Comparison of ENCODE assay signal across 24 cellular contexts in the genomic region with DNA sequence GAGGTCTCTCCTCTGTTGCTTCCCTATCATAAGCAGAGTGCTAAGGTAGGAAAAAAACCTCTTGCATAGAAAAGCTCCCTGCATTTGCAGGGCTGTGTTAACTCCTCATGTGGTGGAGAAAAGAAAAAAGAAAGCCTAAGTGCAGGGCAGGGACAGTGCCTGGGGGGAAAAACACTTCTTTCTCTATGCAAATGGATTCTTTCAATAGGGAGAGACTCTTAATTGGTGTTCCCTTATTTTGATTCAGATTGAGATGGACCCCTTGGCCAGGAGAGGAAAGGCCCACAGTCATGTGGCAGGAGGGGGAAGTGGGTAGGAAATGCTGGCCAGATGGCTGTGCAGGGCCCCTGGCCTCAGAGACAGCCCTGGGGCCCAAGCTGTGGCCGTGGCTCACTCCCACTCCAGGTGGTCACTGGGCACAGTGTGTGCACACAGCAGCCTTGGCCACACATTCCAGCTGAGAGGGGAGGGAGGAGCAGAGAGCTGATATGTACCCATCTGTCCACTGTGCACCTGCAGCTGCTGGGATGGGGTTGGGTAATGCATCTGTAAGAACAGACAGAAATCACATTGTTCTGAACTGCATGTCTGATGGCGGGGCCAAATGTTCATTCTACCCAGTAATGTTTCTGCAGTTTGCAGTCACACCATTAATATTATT.
"Had no signal": no experiment of that assay in that cellular context is flagged by ENCODE, and none has a peak within 500 bp of the region (broad histone marks: within the 10 kb centered on the region; RNA-seq: fewer than 3 reads in every experiment).

No MANE protein-coding gene starts in this region.

- H3K27ac Mint-ChIP-seq: activated CD4-positive, alpha-beta T cell treated with anti-CD3 and anti-CD28 coated beads, Interleukin-2, amount 10 ng/mL, durations not matched to agents 7 days and 5 days; activated CD8-positive, alpha-beta memory T cell treated with anti-CD3 and anti-CD28 coated beads, Interleukin-2, amount 10 ng/mL, durations not matched to agents 7 days and 5 days; activated CD8-positive, alpha-beta T cell treated with anti-CD3 and anti-CD28 coated beads for 36 hours; activated naive CD4-positive, alpha-beta T cell treated with anti-CD3 and anti-CD28 coated beads, Interleukin-2, amount 10 ng/mL, durations not matched to agents 7 days and 5 days; mesothelial cell of epicardium; naive thymus-derived CD8-positive, alpha-beta T cell; neural progenitor cell had no signal

- H3K4me3 Mint-ChIP-seq: activated CD4-positive, alpha-beta T cell treated with anti-CD3 and anti-CD28 coated beads, Interleukin-2, amount 10 ng/mL, durations not matched to agents 7 days and 5 days; activated CD8-positive, alpha-beta memory T cell treated with anti-CD3 and anti-CD28 coated beads, Interleukin-2, amount 10 ng/mL, durations not matched to agents 7 days and 5 days; activated CD8-positive, alpha-beta T cell treated with anti-CD3 and anti-CD28 coated beads for 36 hours; activated naive CD4-positive, alpha-beta T cell treated with anti-CD3 and anti-CD28 coated beads, Interleukin-2, amount 10 ng/mL, durations not matched to agents 7 days and 5 days; mesothelial cell of epicardium; naive thymus-derived CD8-positive, alpha-beta T cell; neural progenitor cell had no signal

- DNase-seq: activated CD4-positive, alpha-beta T cell treated with anti-CD3 and anti-CD28 coated beads, Interleukin-2, amount 10 ng/mL, durations not matched to agents 7 days and 5 days; activated CD4-positive, CD25-positive, alpha-beta regulatory T cell treated with anti-CD3 and anti-CD28 coated beads, Interleukin-2, amount 50 U/mL, for 72 hours; activated CD8-positive, alpha-beta memory T cell treated with anti-CD3 and anti-CD28 coated beads, Interleukin-2, amount 10 ng/mL, durations not matched to agents 7 days and 5 days; activated CD8-positive, alpha-beta T cell treated with anti-CD3 and anti-CD28 coated beads for 36 hours; activated effector memory CD4-positive, alpha-beta T cell treated with anti-CD3 and anti-CD28 coated beads, Interleukin-2, amount 50 U/mL, for 16 hours; activated naive CD4-positive, alpha-beta T cell treated with anti-CD3 and anti-CD28 coated beads, Interleukin-2, amount 10 ng/mL, durations not matched to agents 7 days and 5 days; activated T-cell treated with anti-CD3 and anti-CD28 coated beads for 4 hours; amygdala; esophagus squamous epithelium; gastrocnemius medialis; heart left ventricle; left ventricle myocardium inferior; naive thymus-derived CD8-positive, alpha-beta T cell; spleen; stimulated activated CD4-positive, alpha-beta T cell treated with anti-CD3 and anti-CD28 coated beads, Interleukin-4, amount 100 ng/mL, for 1 hour; stimulated activated naive CD4-positive, alpha-beta T cell; testis; trophoblast cell had no signal

- H3K9ac ChIP-seq: neural progenitor cell had no signal

- H3K4me1 Mint-ChIP-seq: activated CD4-positive, alpha-beta T cell treated with anti-CD3 and anti-CD28 coated beads, Interleukin-2, amount 10 ng/mL, durations not matched to agents 7 days and 5 days; activated CD8-positive, alpha-beta memory T cell treated with anti-CD3 and anti-CD28 coated beads, Interleukin-2, amount 10 ng/mL, durations not matched to agents 7 days and 5 days; activated naive CD4-positive, alpha-beta T cell treated with anti-CD3 and anti-CD28 coated beads, Interleukin-2, amount 10 ng/mL, durations not matched to agents 7 days and 5 days; mesothelial cell of epicardium; naive thymus-derived CD8-positive, alpha-beta T cell had no signal

- H3K9me3 ChIP-seq: esophagus squamous epithelium, gastrocnemius medialis, prostate gland, testis, vagina had no signal

- H3K9me3 Mint-ChIP-seq: neural progenitor cell had no signal

- ATAC-seq: activated CD8-positive, alpha-beta memory T cell treated with anti-CD3 and anti-CD28 coated beads, Interleukin-2, amount 10 ng/mL, durations not matched to agents 7 days and 5 days; activated CD8-positive, alpha-beta T cell treated with anti-CD3 and anti-CD28 coated beads for 36 hours; gastrocnemius medialis; heart left ventricle; naive thymus-derived CD8-positive, alpha-beta T cell had no signal

- H3K27me3 ChIP-seq: esophagus squamous epithelium, gastrocnemius medialis, heart left ventricle, neural progenitor cell, spleen, testis, vagina had no signal

- H3K4me1 ChIP-seq: esophagus squamous epithelium, gastrocnemius medialis, heart left ventricle, left ventricle myocardium inferior, prostate gland, spleen, testis, vagina had no signal

- H3K27me3 Mint-ChIP-seq: activated CD4-positive, alpha-beta T cell treated with anti-CD3 and anti-CD28 coated beads, Interleukin-2, amount 10 ng/mL, durations not matched to agents 7 days and 5 days; activated CD8-positive, alpha-beta memory T cell treated with anti-CD3 and anti-CD28 coated beads, Interleukin-2, amount 10 ng/mL, durations not matched to agents 7 days and 5 days; activated CD8-positive, alpha-beta T cell treated with anti-CD3 and anti-CD28 coated beads for 36 hours; activated naive CD4-positive, alpha-beta T cell treated with anti-CD3 and anti-CD28 coated beads, Interleukin-2, amount 10 ng/mL, durations not matched to agents 7 days and 5 days had no signal

- H3K36me3 ChIP-seq: esophagus squamous epithelium, gastrocnemius medialis, heart left ventricle, left ventricle myocardium inferior, neural progenitor cell, prostate gland, spleen, vagina had no signal

- H3K4me3 ChIP-seq: coronary artery, esophagus squamous epithelium, gastrocnemius medialis, heart left ventricle, left ventricle myocardium inferior, neural progenitor cell, prostate gland, spleen, testis, vagina had no signal

- H3K36me3 Mint-ChIP-seq: activated naive CD4-positive, alpha-beta T cell treated with anti-CD3 and anti-CD28 coated beads, Interleukin-2, amount 10 ng/mL, durations not matched to agents 7 days and 5 days; mesothelial cell of epicardium; neural progenitor cell had no signal

- H3K27ac ChIP-seq: coronary artery, esophagus squamous epithelium, gastrocnemius medialis, heart left ventricle, left ventricle myocardium inferior, neural progenitor cell, prostate gland, spleen, testis, vagina, VCaP had no signal
